In the genomic region with DNA sequence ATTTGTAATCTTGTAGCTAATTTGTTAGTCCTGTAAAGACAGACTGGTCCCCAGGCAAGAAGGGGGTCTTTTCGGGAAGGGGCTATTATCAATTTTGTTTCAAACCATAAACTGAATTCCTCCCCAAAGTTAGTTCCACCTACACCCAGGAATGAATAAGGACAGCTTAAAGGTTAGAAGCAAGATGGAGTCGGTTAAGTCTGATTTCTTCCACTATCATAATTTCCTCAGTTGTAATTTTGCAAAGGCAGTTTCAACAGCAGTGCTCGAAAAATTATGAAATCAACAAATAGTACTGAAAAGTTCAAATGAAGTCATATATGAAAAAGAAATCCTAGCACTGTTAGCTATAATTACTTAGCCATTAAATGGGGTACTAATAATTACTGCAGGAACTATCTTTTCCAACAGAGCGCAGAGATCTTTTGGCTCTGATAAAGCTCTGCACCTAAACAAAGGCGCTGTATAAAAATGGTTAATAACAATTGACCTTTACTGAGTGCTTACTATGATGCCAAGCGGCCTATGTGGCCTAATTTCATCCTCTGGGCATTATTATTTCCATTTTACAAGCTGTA, we compare ENCODE assay signal across 8 cellular contexts. TPM values are rescaled to one million over a fixed set of nuclear protein-coding genes. Genes with fewer than 3 reads are reported as not detected.
A peak's percentile ranks its signal among the peaks of the same experiment; 100 is the strongest.
DNase-seq lines count a peak whose midpoint lies in the region; ATAC-seq and TF ChIP-seq lines count a peak whose summit lies in the region.

No MANE protein-coding gene starts in this region.

- peak overlapping the region; percentile 100 for H3K4me3 ChIP-seq in GM12864 (ENCODE audit: low read depth, low read length)
- H3K4me3 ChIP-seq in fibroblast of pulmonary artery (replicated peaks; ENCODE audit: low read depth, low read length) = peak overlapping the region; percentile 99
- H3K4me3 ChIP-seq in rectal smooth muscle tissue (ENCODE audit: low read length) = peak overlapping the region; percentile 100

- H3K27me3 Mint-ChIP-seq in T-helper 17 cell = no peaks in the 10 kb centered on the region

- peak overlapping the region; percentile 100 for H3K4me3 Mint-ChIP-seq in T-helper 17 cell

- peaks cover 17% of the 10 kb centered on the region for H3K4me1 Mint-ChIP-seq in T-helper 17 cell

- H3K27ac Mint-ChIP-seq in T-helper 17 cell = peak overlapping the region; percentile 100

- no peaks in the 10 kb centered on the region for H3K27me3 ChIP-seq in rectal smooth muscle tissue (ENCODE audit: control insufficient read depth, insufficient read depth, low read length)

- H3K9ac ChIP-seq in rectal smooth muscle tissue (ENCODE audit: low read length) = peak overlapping the region; percentile 81

- H3K9me3 ChIP-seq in T-helper 17 cell (ENCODE audit: control insufficient read depth, low read length, poor library complexity, severe bottlenecking) = no peaks in the 10 kb centered on the region

- H3K36me3 Mint-ChIP-seq in T-helper 17 cell (ENCODE audit: low read depth) = peaks cover 5% of the 10 kb centered on the region

- H3K27ac ChIP-seq in rectal smooth muscle tissue (ENCODE audit: low read depth, low read length) = peak overlapping the region; percentile 98

- H3K36me3 ChIP-seq in rectal smooth muscle tissue (ENCODE audit: control insufficient read depth, insufficient read depth, low read length) = peaks cover 2% of the 10 kb centered on the region

- TF ChIP-seq CTCF in GM12864 (IDR thresholded peaks at IDR 0.05; ENCODE audit: low read depth, low read length, missing control alignments) = no peak
- TF ChIP-seq CTCF in fibroblast of pulmonary artery (IDR thresholded peaks at IDR 0.05; ENCODE audit: low read length, missing control alignments) = no peak
- TF ChIP-seq CTCF in omental fat pad (IDR thresholded peaks at IDR 0.05) = no peak

- no peak for DNase-seq in GM12864 (ENCODE audit: low read depth)
- no peak for DNase-seq in T-helper 17 cell
- DNase-seq in fibroblast of pulmonary artery (ENCODE audit: low read depth) = no peak
- DNase-seq in omental fat pad (ENCODE audit: low spot score) = no peak
- no peak for DNase-seq in NCI-H345 (lab: John Stamatoyannopoulos, UW)

- peaks cover 11% of the 10 kb centered on the region for H3K4me1 ChIP-seq in rectal smooth muscle tissue (ENCODE audit: control insufficient read depth, insufficient read depth, low read length)

- ATAC-seq in T-helper 17 cell (no peak), GM19351 (IDR thresholded peaks at IDR 0.05; ENCODE audit: unreplicated experiment) (no peak), omental fat pad (ENCODE audit: low FRiP score) (no peak), GM18907 (IDR thresholded peaks at IDR 0.05; ENCODE audit: unreplicated experiment) (no peak)

RNA-seq across cellular contexts. Expression of gene SEC24C, which starts 0.8 kb away (rescaled TPM):
- total RNA-seq in T-helper 17 cell (10 to 100 TPM; 85.0 to 85.5 TPM), omental fat pad (10 to 100 TPM; 45.1 to 53.7 (median 47.5) TPM)

RNA-seq across cellular contexts. Expression of gene CHCHD1, which starts 38.4 kb away (rescaled TPM):
- total RNA-seq in T-helper 17 cell = 1 to 10 TPM; 6.6 to 7.6 TPM
- total RNA-seq in omental fat pad = 10 to 100 TPM; 20.5 to 29.1 (median 25.0) TPM

RNA-seq across cellular contexts. Expression of gene ZSWIM8, which starts 42.0 kb away (rescaled TPM):
- total RNA-seq in T-helper 17 cell = 10 to 100 TPM; 71.7 to 74.7 TPM
- 100 to 1,000 TPM in 1 of 4 donors, 10 to 100 TPM in 3; 63.2 to 128 (median 79.3) TPM for total RNA-seq in omental fat pad

RNA-seq across cellular contexts. Expression of gene AGAP5, which starts 45.5 kb away (rescaled TPM):
- total RNA-seq in T-helper 17 cell (1 to 10 TPM; 7.7 to 8.2 TPM), omental fat pad (1 to 10 TPM; 4.3 to 8.8 (median 5.4) TPM)
